15 cellular contexts compared by ENCODE assay signal in genomic region chr2:178190938-178191910, GRCh38. TPM values are rescaled to one million over a fixed set of nuclear protein-coding genes. Genes with fewer than 3 reads are reported as not detected.
A peak's percentile ranks its signal among the peaks of the same experiment; 100 is the strongest.
DNase-seq lines count a peak whose midpoint lies in the region; ATAC-seq, FAIRE-seq and TF ChIP-seq lines count a peak whose summit lies in the region.
"Had no signal": no experiment of that assay in that cellular context is flagged by ENCODE, and none has a peak within 500 bp of the region (broad histone marks: within the 10 kb centered on the region; RNA-seq: fewer than 3 reads in every experiment).

No MANE protein-coding gene starts in this region.

- H3K9ac ChIP-seq in HepG2 (ENCODE audit: insufficient read depth, low read depth, low read length), result no peak overlapping the region
- H3K9ac ChIP-seq in mammary epithelial cell (ENCODE audit: insufficient read depth, low read length), result no peak overlapping the region
- no peak overlapping the region for H3K9ac ChIP-seq in kidney (ENCODE audit: low read length in 2 of 2)

- peaks cover 8 to 70% of the 10 kb centered on the region in 2 experiments for H3K27me3 ChIP-seq in HepG2 (ENCODE audit: control insufficient read depth in 1 of 2, insufficient read depth in 2 of 2, low read length in 2 of 2)
- no peaks in the 10 kb centered on the region for H3K27me3 ChIP-seq in right lobe of liver
- H3K27me3 ChIP-seq in mammary epithelial cell (ENCODE audit: insufficient read depth, low read length), result no peaks in the 10 kb centered on the region
- H3K27me3 ChIP-seq: BE2C had no signal

- H3K36me3 ChIP-seq in HepG2 (replicated peaks in 1 of 2; ENCODE audit: control insufficient read depth in 1 of 2, insufficient read depth in 2 of 2, low read length in 2 of 2), result no peaks in the 10 kb centered on the region
- no peaks in the 10 kb centered on the region for H3K36me3 ChIP-seq in right lobe of liver
- H3K36me3 ChIP-seq in mammary epithelial cell (ENCODE audit: insufficient read depth, low read length), result no peaks in the 10 kb centered on the region
- H3K36me3 ChIP-seq in kidney (ENCODE audit: control insufficient read depth in 1 of 2, insufficient read depth in 2 of 2, low read length in 2 of 2), result no peaks in the 10 kb centered on the region
- H3K36me3 ChIP-seq: BE2C, left lung had no signal

- no peaks in the 10 kb centered on the region for H3K79me2 ChIP-seq in HepG2 (ENCODE audit: insufficient read depth, low read length)
- peaks cover 16% of the 10 kb centered on the region for H3K79me2 ChIP-seq in mammary epithelial cell (ENCODE audit: insufficient read depth, low read length)

- dilution Hi-C loops in mammary epithelial cell (cut with HindIII; ENCODE audit: low sequenced_read_pairs), result no loop called here

- intact Hi-C loops in HepG2 (cut with micrococcal nuclease; ENCODE audit: unreplicated experiment) (loop anchor here (5.0 kb wide), 2 partner anchors 59 to 79 kb away; partner anchors contain the start of gene RBM45), right lobe of liver (cut with DNase I) (no loop called here), mammary epithelial cell (cut with micrococcal nuclease) (loop anchor here (5.0 kb wide), 1 partner anchor 106 kb away; no protein-coding TSS in a partner anchor), kidney (cut with DNase I) (no loop called here)

- no peak overlapping the region for H3K4me3 ChIP-seq in HepG2 (replicated peaks in 1 of 3; ENCODE audit: insufficient read depth in 1 of 3, low read depth in 2 of 3, low read length in 3 of 3)
- no peak overlapping the region for H3K4me3 ChIP-seq in right lobe of liver
- H3K4me3 ChIP-seq in mammary epithelial cell (replicated peaks in 1 of 3; ENCODE audit: insufficient read depth in 1 of 3, low read depth in 2 of 3, low read length in 3 of 3), result no peak overlapping the region
- H3K4me3 ChIP-seq in kidney (ENCODE audit: low read length in 2 of 2), result no peak overlapping the region
- H3K4me3 ChIP-seq: left lung had no signal

- H3K4me2 ChIP-seq in HepG2 (ENCODE audit: low read depth, low read length) (no peak overlapping the region), mammary epithelial cell (ENCODE audit: insufficient read depth, low read depth, low read length) (no peak overlapping the region)

- H4K20me1 ChIP-seq in HepG2 (ENCODE audit: insufficient read depth, low read length), result peaks cover 11% of the 10 kb centered on the region
- no peaks in the 10 kb centered on the region for H4K20me1 ChIP-seq in mammary epithelial cell (ENCODE audit: insufficient read depth, low read length)

- TF ChIP-seq CTCF in HepG2 (CRISPR knock-in tag; IDR thresholded peaks at IDR 0.05), result no peak
- no peak for TF ChIP-seq CTCF in right lobe of liver (IDR thresholded peaks at IDR 0.05)
- no peak for TF ChIP-seq CTCF in mammary epithelial cell (conservative IDR thresholded peaks at IDR 0.05 in 1 of 2, IDR thresholded peaks at IDR 0.05 in 1 of 2; ENCODE audit: extremely low read depth in 1 of 2, insufficient read depth in 1 of 2, low read depth in 1 of 2, low read length in 2 of 2)
- no peak for TF ChIP-seq CTCF in kidney (IDR thresholded peaks at IDR 0.05; ENCODE audit: borderline replicate concordance, extremely low read depth, insufficient read depth)

- H2AFZ ChIP-seq in HepG2 (ENCODE audit: low read length) (no peak overlapping the region), mammary epithelial cell (ENCODE audit: low read depth, low read length) (peak overlapping the region; percentile 20)

- CTCF ChIA-PET in HepG2 (lab: Yijun Ruan, JAX; ENCODE audit: low intra/inter-chr PET ratio, low total read pairs) (no interaction called here), mammary epithelial cell (lab: Charles Lee; ENCODE audit: low non-redundant PET) (interaction anchor here (0.6 kb wide), 1 partner anchor 67 kb away, joined by 4 read pairs; no protein-coding TSS in a partner anchor)

- FAIRE-seq in HepG2 (lab: Jason Lieb, UNC) (no peak), kidney (lab: Jason Lieb, UNC) (no peak)
- FAIRE-seq: G401.6 had no signal

- no peaks in the 10 kb centered on the region for H3K9me3 ChIP-seq in HepG2 (ENCODE audit: low read length)
- H3K9me3 ChIP-seq in right lobe of liver, result no peaks in the 10 kb centered on the region
- no peaks in the 10 kb centered on the region for H3K9me3 ChIP-seq in mammary epithelial cell (replicated peaks; ENCODE audit: insufficient read depth, low read length)
- H3K9me3 ChIP-seq in kidney (ENCODE audit: control insufficient read depth in 1 of 2, low read length in 2 of 2), result no peaks in the 10 kb centered on the region
- H3K9me3 ChIP-seq: BE2C, left lung had no signal

- in situ Hi-C loops in HepG2 (cut with HindIII; ENCODE audit: extremely low pct_ligation_motif_present, low pct_unique_long_range_greater_than_20kb), result no loop called here
- in situ Hi-C loops in mammary epithelial cell (cut with MboI; ENCODE audit: low sequenced_read_pairs in 2 of 2), result no loop called here

- POLR2A ChIA-PET in HepG2 (lab: Yijun Ruan, JAX), result no interaction called here

- H3K27ac ChIP-seq in HepG2 (ENCODE audit: extremely low read length, insufficient read depth, low read length) (no peak overlapping the region), right lobe of liver (no peak overlapping the region), mammary epithelial cell (ENCODE audit: insufficient read depth, low read depth, low read length) (no peak overlapping the region), kidney (ENCODE audit: low read depth in 2 of 2, low read length in 2 of 2) (no peak overlapping the region)
- H3K27ac ChIP-seq: left lung had no signal

- 39% methylated on average over 10 of the region's 10 CpGs for whole genome bisulfite sequencing in HepG2 (ENCODE audit: low lambda C conversion rate)
- WGBS in right lobe of liver (ENCODE audit: insufficient coverage, low coverage, low lambda C conversion rate, missing lambda C conversion rate), result 50% methylated on average over 9 of the region's 10 CpGs
- 91% methylated on average over 8 of the region's 10 CpGs for WGBS in mammary epithelial cell (ENCODE audit: low coverage, missing lambda C conversion rate)

- DNase-seq in HepG2 (ENCODE audit: low spot score), result no peak
- DNase-seq in right lobe of liver, result no peak
- DNase-seq in MV-4-11 (lab: John Stamatoyannopoulos, UW), result peak; percentile 46
- DNase-seq in mammary epithelial cell, result peak; percentile 27
- DNase-seq in kidney, result no peak
- no peak for DNase-seq in NCI-H2227 treated with DMSO at 0.1 percent for 48 hours (lab: John Stamatoyannopoulos, UW)
- DNase-seq: activated CD8-positive, alpha-beta memory T cell treated with anti-CD3 and anti-CD28 coated beads, Interleukin-2, amount 50 U/mL, for 4 hours; BE2C; GOT3; left lung; NCI-H187 treated with DMSO at 0.1 percent for 48 hours; occipital lobe had no signal

- H3K4me1 ChIP-seq in HepG2 (ENCODE audit: insufficient read depth, low read length) (peaks cover 22% of the 10 kb centered on the region), right lobe of liver (peaks cover 0 to 12% (median 4%) of the 10 kb centered on the region in 4 donors), mammary epithelial cell (ENCODE audit: insufficient read depth, low read length) (peaks cover 23% of the 10 kb centered on the region), kidney (ENCODE audit: control insufficient read depth in 1 of 2, insufficient read depth in 1 of 2, low read depth in 1 of 2, low read length in 2 of 2) (peaks cover 0 to 6% of the 10 kb centered on the region in 2 donors)
- H3K4me1 ChIP-seq: BE2C had no signal

- TF ChIP-seq POLR2A in HepG2 (IDR thresholded peaks at IDR 0.05; ENCODE audit: insufficient read depth in 1 of 2, low read depth in 2 of 2, low read length in 2 of 2), result no peak
- no peak for TF ChIP-seq POLR2A in right lobe of liver (IDR thresholded peaks at IDR 0.05)

- BruUV-seq in HepG2 (replicated peaks; lab: Mats Ljungman, UMichigan), result no TSS peak
- no TSS peak for BruUV-seq in mammary epithelial cell (replicated peaks; lab: Mats Ljungman, UMichigan)

- TF ChIP-seq EP300 in HepG2 (IDR thresholded peaks at IDR 0.05; ENCODE audit: low read depth in 2 of 2, low read length in 2 of 2) (no peak), HepG2 (CRISPR knock-in tag; IDR thresholded peaks at IDR 0.05; ENCODE audit: borderline replicate concordance) (no peak)

- no peak for TF ChIP-seq RAD21 in HepG2 (CRISPR knock-in tag; IDR thresholded peaks at IDR 0.05)

- no peak for ATAC-seq in HepG2
- ATAC-seq in right lobe of liver, result no peak
- no peak for ATAC-seq in HG03521 (IDR thresholded peaks at IDR 0.05; ENCODE audit: unreplicated experiment)
- no peak for ATAC-seq in HG03039 (IDR thresholded peaks at IDR 0.05; ENCODE audit: unreplicated experiment)
- ATAC-seq: left lung had no signal

TF ChIP-seq in HepG2, 621 proteins besides CTCF, POLR2A, EP300 and RAD21 (continues in another document):
- no peak for TF ChIP-seq TRIM24 (CRISPR knock-in tag; IDR thresholded peaks at IDR 0.05)

RNA-seq across cellular contexts. Expression of gene OSBPL6, which starts 3.1 kb away (rescaled TPM):
- 0.10 and 0.11 TPM in 2 replicates for total RNA-seq in HepG2 (2016; rRNA removed; fragmentation: Illumina TruSeq; extraction: Trizol)
- total RNA-seq in HepG2 (2016; cell fraction: cytosol; rRNA removed; fragmentation: Illumina TruSeq; extraction: Trizol; ENCODE audit: low read depth), result 0.10 TPM in 1 of 2 replicates, not detected in the other
- total RNA-seq in HepG2 (2016; cell fraction: insoluble cytoplasmic fraction; rRNA removed; fragmentation: Illumina TruSeq; extraction: Trizol), result 0.04 and 0.12 TPM in 2 replicates
- total RNA-seq in HepG2 (2016; cell fraction: membrane; rRNA removed; fragmentation: Illumina TruSeq; extraction: Trizol), result 0.06 TPM in 1 of 2 replicates, not detected in the other
- not detected in 2 replicates for total RNA-seq in HepG2 (2016; cell fraction: nucleus; rRNA removed; fragmentation: Illumina TruSeq; extraction: Trizol)
- 0.01 and 0.03 TPM in 2 replicates for polyA plus RNA-seq in HepG2 (2011; rRNA removed)
- polyA plus RNA-seq in HepG2 (2011; cell fraction: cytosol; rRNA removed), result 0.03 TPM in 2 replicates
- not detected in 2 replicates for polyA plus RNA-seq in HepG2 (2011; cell fraction: nucleus; rRNA removed)
- 0.07 TPM in 1 of 2 replicates, not detected in the other for polyA plus RNA-seq in HepG2 (2012)
- polyA plus RNA-seq in HepG2 (2016; cell fraction: cytosol; fragmentation: Illumina TruSeq; extraction: Trizol; ENCODE audit: low read depth), result 0.03 TPM in 1 of 2 replicates, not detected in the other
- polyA plus RNA-seq in HepG2 (2016; cell fraction: insoluble cytoplasmic fraction; fragmentation: Illumina TruSeq; extraction: Trizol; ENCODE audit: low read depth), result 0.09 and 0.12 TPM in 2 replicates
- 0.05 TPM in 1 of 2 replicates, not detected in the other for polyA plus RNA-seq in HepG2 (2016; cell fraction: membrane; fragmentation: Illumina TruSeq; extraction: Trizol; ENCODE audit: low read depth)
- 0.14 and 0.20 TPM in 2 replicates for polyA plus RNA-seq in HepG2 (2016; cell fraction: nucleus; fragmentation: Illumina TruSeq; extraction: Trizol; ENCODE audit: insufficient read depth, low read depth)
- polyA minus RNA-seq in HepG2 (2011; rRNA and poly(A)+ RNA removed; ENCODE audit: low replicate concordance), result 4.1 TPM in 1 of 2 replicates, not detected in the other
- polyA minus RNA-seq in HepG2 (2011; cell fraction: cytosol; rRNA and poly(A)+ RNA removed), result not detected in 2 replicates
- 0.12 TPM in 1 of 2 replicates, not detected in the other for polyA minus RNA-seq in HepG2 (2011; cell fraction: nucleus; rRNA and poly(A)+ RNA removed)
- total RNA-seq in right lobe of liver, result 1 to 10 TPM; 2.4 to 4.1 (median 3.1) TPM
- 10 to 100 TPM; 32.2 to 32.9 TPM for total RNA-seq in mammary epithelial cell
- 15.1 TPM for polyA plus RNA-seq in mammary epithelial cell
- polyA minus RNA-seq in mammary epithelial cell, result 26.4 TPM
- 0.91 TPM for total RNA-seq in kidney
- polyA plus RNA-seq in kidney (ENCODE audit: insufficient read depth, low read depth, low replicate concordance), result 1.4 TPM

Comparison
In these comparisons a context has a peak if more than half of its experiments do, and no peak if none do; other contexts are left out.
1. intact Hi-C loops: an anchor here in HepG2 (5.0 kb wide) and mammary epithelial cell (5.0 kb wide); none called in right lobe of liver and kidney.
2. DNase-seq: peak in MV-4-11 (single experiment) and mammary epithelial cell (single experiment); none in HepG2 (single experiment), right lobe of liver (0 of 3), kidney (single experiment) and NCI-H2227 treated with DMSO at 0.1 percent for 48 hours (single experiment).
3. RNA of gene OSBPL6, which starts 3.1 kb away (total RNA-seq): 32.2 to 32.9 TPM in mammary epithelial cell; 2.4 to 4.1 TPM in right lobe of liver, 0.91 TPM in kidney (single experiment) and 0.04 to 0.12 TPM in HepG2; every median in the first group is over 4 times any median in the second.